In the genomic region with DNA sequence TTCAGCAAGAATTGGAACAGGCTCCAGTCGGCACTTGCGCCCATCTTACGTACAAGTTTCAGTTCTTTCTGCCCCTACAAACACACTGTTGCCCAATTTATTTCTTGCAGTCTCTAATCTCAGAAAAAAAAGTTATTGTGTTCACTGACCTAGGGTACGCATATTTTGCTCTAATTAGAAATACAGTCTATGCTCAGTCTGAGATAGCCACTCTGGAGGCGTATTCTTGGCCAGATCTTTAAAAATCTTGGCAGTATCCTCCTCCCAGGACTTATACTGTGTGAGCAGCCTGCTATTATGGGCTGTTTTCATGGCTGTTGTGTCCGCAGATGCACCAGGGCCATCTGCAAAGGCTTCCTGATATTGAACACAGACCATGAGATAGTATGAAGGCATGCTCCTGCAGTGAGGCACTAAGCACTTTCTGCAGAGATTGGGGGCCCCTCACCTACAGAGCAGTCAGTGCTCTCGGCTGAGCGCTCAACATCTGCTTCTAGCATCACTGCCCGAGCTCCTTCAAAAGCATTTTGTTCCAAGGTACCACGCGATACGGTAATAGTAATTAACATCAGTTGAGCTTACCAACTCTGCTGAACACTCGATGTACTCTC, we compare ENCODE assay signal across 14 cellular contexts. TPM values are rescaled to one million over a fixed set of nuclear protein-coding genes. Genes with fewer than 3 reads are reported as not detected.
"Had no signal": no experiment of that assay in that cellular context is flagged by ENCODE, and none has a peak within 500 bp of the region (broad histone marks: within the 10 kb centered on the region; RNA-seq: fewer than 3 reads in every experiment).

No MANE protein-coding gene starts in this region.

- ATAC-seq: activated naive CD4-positive, alpha-beta T cell treated with anti-CD3 and anti-CD28 coated beads, Interleukin-2, amount 50 U/mL, for 72 hours; activated T-helper 17 cell treated with anti-CD3 and anti-CD28 coated beads, Interleukin-2, amount 50 U/mL, for 72 hours; lower lobe of right lung; stimulated activated naive B cell treated with anti-CD40 and anti-IgM and Interleukin-4, amounts not matched to agents 10 μg/mL and 1 μg/mL and 100 μg/mL, for 72 hours; WTC11 had no signal

- H3K4me3 ChIP-seq: lower lobe of right lung had no signal

- H3K4me1 ChIP-seq: lower lobe of right lung had no signal

- H3K27me3 ChIP-seq: tibial artery had no signal

- DNase-seq: activated T-cell treated with anti-CD3 and anti-CD28 coated beads, Interleukin-2, amount 50 U/mL, for 1 hour; effector CD4-positive, alpha-beta T cell; foreskin melanocyte; hypothalamus; lower lobe of right lung; naive B cell; stimulated activated CD4-positive, alpha-beta T cell treated with anti-CD3 and anti-CD28 coated beads, Interleukin-2, amount 100 ng/mL, for 48 hours; stimulated activated CD8-positive, alpha-beta memory T cell treated with anti-CD3 and anti-CD28 coated beads, Interleukin-4, amount 100 ng/mL, for 48 hours; stimulated activated naive B cell treated with anti-CD40 and anti-IgM and Interleukin-4, amounts not matched to agents 10 μg/mL and 1 μg/mL and 100 μg/mL, for 72 hours; T-helper 1 cell; tibial artery had no signal

- H3K36me3 ChIP-seq: lower lobe of right lung, tibial artery had no signal

- H3K9me3 ChIP-seq: lower lobe of right lung, tibial artery had no signal

- H3K27ac ChIP-seq: lower lobe of right lung, tibial artery had no signal

RNA-seq across cellular contexts. Expression of gene PPM1H, which starts 57.9 kb away (rescaled TPM):
- total RNA-seq: activated T-helper 17 cell treated with anti-CD3 and anti-CD28 coated beads, Interleukin-2, amount 50 U/mL, for 72 hours had no signal
